ENCODE assay signal across 1 cellular context in the genomic region with DNA sequence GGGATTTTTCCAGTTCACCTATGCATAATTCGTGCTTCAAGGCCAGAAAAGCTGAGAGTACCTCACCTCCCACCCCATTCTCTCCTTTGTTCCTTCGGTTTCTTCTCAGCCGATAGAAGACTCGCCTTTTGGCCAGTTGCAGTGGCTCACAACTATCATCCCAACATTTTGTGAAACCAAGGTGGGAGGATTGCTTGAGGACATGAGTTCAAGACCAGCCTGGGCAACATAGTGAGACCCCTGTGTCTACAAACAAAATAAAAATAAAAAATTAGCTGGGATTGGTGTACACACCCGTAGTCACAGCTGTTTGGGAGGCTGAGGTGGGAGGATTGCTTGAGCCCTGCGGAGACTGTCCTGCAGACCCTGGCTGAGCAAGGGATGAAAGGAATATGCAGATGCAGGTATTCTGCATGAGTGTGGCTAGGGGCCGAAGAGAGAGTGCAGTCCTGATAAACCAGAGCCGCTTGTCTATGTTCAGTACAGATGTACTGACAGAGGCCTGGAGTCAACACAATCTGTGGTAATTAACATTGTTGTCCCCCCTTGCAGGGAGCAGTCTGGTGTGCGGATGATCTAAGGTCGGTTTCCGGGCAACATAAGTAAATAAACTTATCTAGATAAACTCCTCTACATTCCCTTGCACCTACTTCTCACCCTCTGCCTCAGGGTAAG.
TF ChIP-seq lines count a peak whose summit lies in the region.

No MANE protein-coding gene starts in this region.

TF ChIP-seq in K562, 482 proteins besides CTCF, POLR2A, EP300 and RAD21 (continued from another document):
- TF ChIP-seq, protein P1, sequence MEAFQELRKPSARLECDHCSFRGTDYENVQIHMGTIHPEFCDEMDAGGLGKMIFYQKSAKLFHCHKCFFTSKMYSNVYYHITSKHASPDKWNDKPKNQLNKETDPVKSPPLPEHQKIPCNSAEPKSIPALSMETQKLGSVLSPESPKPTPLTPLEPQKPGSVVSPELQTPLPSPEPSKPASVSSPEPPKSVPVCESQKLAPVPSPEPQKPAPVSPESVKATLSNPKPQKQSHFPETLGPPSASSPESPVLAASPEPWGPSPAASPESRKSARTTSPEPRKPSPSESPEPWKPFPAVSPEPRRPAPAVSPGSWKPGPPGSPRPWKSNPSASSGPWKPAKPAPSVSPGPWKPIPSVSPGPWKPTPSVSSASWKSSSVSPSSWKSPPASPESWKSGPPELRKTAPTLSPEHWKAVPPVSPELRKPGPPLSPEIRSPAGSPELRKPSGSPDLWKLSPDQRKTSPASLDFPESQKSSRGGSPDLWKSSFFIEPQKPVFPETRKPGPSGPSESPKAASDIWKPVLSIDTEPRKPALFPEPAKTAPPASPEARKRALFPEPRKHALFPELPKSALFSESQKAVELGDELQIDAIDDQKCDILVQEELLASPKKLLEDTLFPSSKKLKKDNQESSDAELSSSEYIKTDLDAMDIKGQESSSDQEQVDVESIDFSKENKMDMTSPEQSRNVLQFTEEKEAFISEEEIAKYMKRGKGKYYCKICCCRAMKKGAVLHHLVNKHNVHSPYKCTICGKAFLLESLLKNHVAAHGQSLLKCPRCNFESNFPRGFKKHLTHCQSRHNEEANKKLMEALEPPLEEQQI (IDR thresholded peaks at IDR 0.05) = no peak
- no peak for TF ChIP-seq LARP7 (IDR thresholded peaks at IDR 0.05)
- TF ChIP-seq HINFP (tag; conservative IDR thresholded peaks at IDR 0.05; ENCODE audit: low read depth) = no peak
- TF ChIP-seq JUND (IDR thresholded peaks at IDR 0.05; ENCODE audit: borderline replicate concordance, low read depth, low read length) = peak; percentile 48; the same call in 1 of the 2 replicates
- TF ChIP-seq JUND (tag; IDR thresholded peaks at IDR 0.05; ENCODE audit: borderline replicate concordance, low read depth, low read length) = no peak; the same call in 2 of the 3 replicates
- peak; percentile 71 for TF ChIP-seq MEIS2 (IDR thresholded peaks at IDR 0.05; ENCODE audit: partially characterized antibody)
- no peak for TF ChIP-seq EZH2 (IDR thresholded peaks at IDR 0.05; ENCODE audit: borderline replicate concordance, low read depth, low read length)
- TF ChIP-seq CBFA2T2 (conservative IDR thresholded peaks at IDR 0.05) = peak; percentile 42; the same call in 1 of the 2 replicates
- no peak for TF ChIP-seq POLR2B (IDR thresholded peaks at IDR 0.05; ENCODE audit: low read depth, partially characterized antibody)
- no peak for TF ChIP-seq KDM5B (IDR thresholded peaks at IDR 0.05; ENCODE audit: insufficient replicate concordance, low read depth, low read length)
- TF ChIP-seq ZNF324 (CRISPR knock-in tag; IDR thresholded peaks at IDR 0.05) = no peak
- no peak for TF ChIP-seq ZNF408 (CRISPR knock-in tag; IDR thresholded peaks at IDR 0.05; ENCODE audit: low read depth)
- no peak for TF ChIP-seq ZSCAN32 (CRISPR knock-in tag; IDR thresholded peaks at IDR 0.05)
- no peak for TF ChIP-seq SIX5 (IDR thresholded peaks at IDR 0.05; ENCODE audit: borderline replicate concordance in 1 of 2, insufficient read depth in 1 of 2, low read depth in 1 of 2, low read length in 2 of 2)
